ENCODE assay signal across 19 cellular contexts in genomic region chr6:169362501-169363121, GRCh38.
"Had no signal": no experiment of that assay in that cellular context is flagged by ENCODE, and none has a peak within 500 bp of the region (broad histone marks: within the 10 kb centered on the region; RNA-seq: fewer than 3 reads in every experiment).

No MANE protein-coding gene starts in this region.

- H3K27me3 ChIP-seq: ovary had no signal

- H3K9me3 ChIP-seq: mucosa of descending colon, ovary had no signal

- H3K36me3 ChIP-seq: ovary had no signal

- ATAC-seq: activated CD8-positive, alpha-beta T cell treated with anti-CD3 and anti-CD28 coated beads for 36 hours; activated T-cell treated with anti-CD3 and anti-CD28 coated beads, Interleukin-2, amount 50 U/mL, for 4 hours; left lobe of liver; mucosa of descending colon; naive thymus-derived CD4-positive, alpha-beta T cell; stimulated activated naive B cell treated with anti-CD40 and anti-IgM and Interleukin-4, amounts not matched to agents 10 μg/mL and 1 μg/mL and 100 μg/mL, for 72 hours; WTC11 had no signal

- H3K4me3 ChIP-seq: coronary artery, mucosa of descending colon, ovary had no signal

- DNase-seq: activated CD4-positive, alpha-beta T cell treated with anti-CD3 and anti-CD28 coated beads for 4 hours; activated CD8-positive, alpha-beta T cell treated with anti-CD3 and anti-CD28 coated beads for 36 hours; activated effector memory CD4-positive, alpha-beta T cell treated with Interleukin-2 at 50 U/mL for 16 hours; activated T-cell treated with anti-CD3 and anti-CD28 coated beads, Interleukin-2, amount 50 U/mL, for 4 hours; amygdala; central memory CD4-positive, alpha-beta T cell; effector CD8-positive, alpha-beta T cell; islet precursor cell; mucosa of descending colon; naive thymus-derived CD4-positive, alpha-beta T cell; ovary; stimulated activated CD4-positive, alpha-beta T cell treated with anti-CD3 and anti-CD28 coated beads, Interleukin-4, amount 100 ng/mL, for 1 hour; stimulated activated naive B cell treated with anti-CD40 and anti-IgM and Interleukin-4, amounts not matched to agents 10 μg/mL and 1 μg/mL and 100 μg/mL, for 72 hours had no signal

- H3K4me1 Mint-ChIP-seq: activated naive CD4-positive, alpha-beta T cell treated with anti-CD3 and anti-CD28 coated beads, Interleukin-2, amount 50 U/mL, for 24 hours; brain; naive thymus-derived CD4-positive, alpha-beta T cell; stimulated activated naive B cell treated with anti-CD40 and anti-IgM and Interleukin-4, amounts not matched to agents 10 μg/mL and 1 μg/mL and 100 μg/mL, for 72 hours; WTC11 had no signal

- H3K4me3 Mint-ChIP-seq: activated CD8-positive, alpha-beta T cell treated with anti-CD3 and anti-CD28 coated beads for 36 hours; activated naive CD4-positive, alpha-beta T cell treated with anti-CD3 and anti-CD28 coated beads, Interleukin-2, amount 50 U/mL, for 24 hours; activated T-cell treated with anti-CD3 and anti-CD28 coated beads, Interleukin-2, amount 50 U/mL, for 4 hours; brain; naive thymus-derived CD4-positive, alpha-beta T cell; stimulated activated naive B cell treated with anti-CD40 and anti-IgM and Interleukin-4, amounts not matched to agents 10 μg/mL and 1 μg/mL and 100 μg/mL, for 72 hours; type B pancreatic cell; WTC11 had no signal

- H3K27ac ChIP-seq: coronary artery, ovary had no signal

- H3K27me3 Mint-ChIP-seq: activated CD8-positive, alpha-beta T cell treated with anti-CD3 and anti-CD28 coated beads for 36 hours; activated naive CD4-positive, alpha-beta T cell treated with anti-CD3 and anti-CD28 coated beads, Interleukin-2, amount 50 U/mL, for 24 hours had no signal

- H3K9me3 Mint-ChIP-seq: activated CD8-positive, alpha-beta T cell treated with anti-CD3 and anti-CD28 coated beads for 36 hours; activated T-cell treated with anti-CD3 and anti-CD28 coated beads, Interleukin-2, amount 50 U/mL, for 4 hours; type B pancreatic cell had no signal

- H3K27ac Mint-ChIP-seq: activated CD8-positive, alpha-beta T cell treated with anti-CD3 and anti-CD28 coated beads for 36 hours; activated naive CD4-positive, alpha-beta T cell treated with anti-CD3 and anti-CD28 coated beads, Interleukin-2, amount 50 U/mL, for 24 hours; brain; naive thymus-derived CD4-positive, alpha-beta T cell; stimulated activated naive B cell treated with anti-CD40 and anti-IgM and Interleukin-4, amounts not matched to agents 10 μg/mL and 1 μg/mL and 100 μg/mL, for 72 hours; type B pancreatic cell; WTC11 had no signal
